Comparison of ENCODE assay signal across 15 cellular contexts in the genomic region with DNA sequence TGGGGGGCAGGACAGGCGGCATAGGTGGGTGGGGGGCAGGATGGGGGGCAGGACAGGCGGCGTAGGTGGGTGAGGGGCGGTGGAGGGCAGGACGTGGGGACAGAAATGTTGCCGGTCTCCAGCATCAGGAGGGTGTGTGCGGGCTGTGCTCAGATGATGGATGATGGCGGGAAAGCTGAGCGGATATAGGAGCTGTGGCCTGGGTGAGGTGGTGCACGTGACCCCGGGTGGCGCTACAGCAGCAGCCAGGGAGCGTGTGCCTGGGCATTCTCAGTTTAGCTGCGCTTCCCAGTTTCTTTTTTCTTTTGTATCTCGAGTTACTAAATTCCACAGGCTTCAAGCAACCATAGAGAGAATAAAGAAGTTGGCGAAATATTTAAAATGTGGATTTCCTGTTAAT. TPM values are rescaled to one million over a fixed set of nuclear protein-coding genes. Genes with fewer than 3 reads are reported as not detected.
"Had no signal": no experiment of that assay in that cellular context is flagged by ENCODE, and none has a peak within 500 bp of the region (broad histone marks: within the 10 kb centered on the region; RNA-seq: fewer than 3 reads in every experiment).

No MANE protein-coding gene starts in this region.

- H3K27ac ChIP-seq: foreskin keratinocyte, sigmoid colon had no signal

- FAIRE-seq: astrocyte, colon had no signal

- ATAC-seq: activated naive CD8-positive, alpha-beta T cell treated with anti-CD3 and anti-CD28 coated beads, Interleukin-2, amount 50 U/mL, for 24 hours; foreskin keratinocyte; left lung had no signal

- H3K9me3 ChIP-seq: sigmoid colon had no signal

- H3K9me3 Mint-ChIP-seq: activated CD4-positive, alpha-beta T cell treated with anti-CD3 and anti-CD28 coated beads, Interleukin-2, amount 10 ng/mL, durations not matched to agents 24 days and 14 days; activated naive CD8-positive, alpha-beta T cell treated with anti-CD3 and anti-CD28 coated beads, Interleukin-2, amount 50 U/mL, for 24 hours; activated T-helper 1 cell treated with anti-CD3 and anti-CD28 coated beads, Interleukin-12 subunit alpha, Interleukin-12 subunit beta, Interleukin-2, Interleukin-4 antibody, amounts not matched to agents 30 ng/mL and 10 ng/mL and 1 ng/mL, durations not matched to agents 14 hours and 24 hours and 36 hours had no signal

- H3K4me1 ChIP-seq: foreskin keratinocyte had no signal

- H3K4me3 ChIP-seq: left lung, sigmoid colon had no signal

- H3K27ac Mint-ChIP-seq: activated naive CD8-positive, alpha-beta T cell treated with anti-CD3 and anti-CD28 coated beads, Interleukin-2, amount 50 U/mL, for 24 hours; activated T-helper 1 cell treated with anti-CD3 and anti-CD28 coated beads, Interleukin-12 subunit alpha, Interleukin-12 subunit beta, Interleukin-2, Interleukin-4 antibody, amounts not matched to agents 30 ng/mL and 10 ng/mL and 1 ng/mL, durations not matched to agents 14 hours and 24 hours and 36 hours had no signal

- DNase-seq: activated CD4-positive, alpha-beta T cell treated with anti-CD3 and anti-CD28 coated beads, Interleukin-2, amount 10 ng/mL, durations not matched to agents 24 days and 14 days; activated naive CD4-positive, alpha-beta T cell; activated naive CD8-positive, alpha-beta T cell treated with anti-CD3 and anti-CD28 coated beads, Interleukin-2, amount 50 U/mL, for 24 hours; foreskin keratinocyte; left lung; sigmoid colon; stimulated activated naive CD4-positive, alpha-beta T cell treated with Interleukin-2 at 50 U/mL for 16 hours had no signal

- H3K27me3 ChIP-seq: foreskin keratinocyte, left lung, sigmoid colon had no signal

RNA-seq across cellular contexts. Expression of gene TMEM204, which starts 21.3 kb away (rescaled TPM):
- total RNA-seq: astrocyte had no signal
- polyA plus RNA-seq: neural cell had no signal

RNA-seq across cellular contexts. Expression of gene PTX4, which starts 23.4 kb away (rescaled TPM):
- total RNA-seq: activated CD4-positive, alpha-beta T cell treated with anti-CD3 and anti-CD28 coated beads, Interleukin-2, amount 10 ng/mL, durations not matched to agents 24 days and 14 days; activated T-helper 1 cell treated with anti-CD3 and anti-CD28 coated beads, Interleukin-12 subunit alpha, Interleukin-12 subunit beta, Interleukin-2, Interleukin-4 antibody, amounts not matched to agents 30 ng/mL and 10 ng/mL and 1 ng/mL, durations not matched to agents 14 hours and 24 hours and 36 hours; astrocyte; foreskin keratinocyte; left lung; osteoblast; pulmonary artery endothelial cell; sigmoid colon; temporal lobe; urinary bladder had no signal
- polyA plus RNA-seq: foreskin keratinocyte, neural cell, sigmoid colon had no signal
